10 cellular contexts compared by ENCODE assay signal in genomic region chr4:168174308-168174707, GRCh38.
"Had no signal": no experiment of that assay in that cellular context is flagged by ENCODE, and none has a peak within 500 bp of the region (broad histone marks: within the 10 kb centered on the region; RNA-seq: fewer than 3 reads in every experiment).

No MANE protein-coding gene starts in this region.

- H3K27ac Mint-ChIP-seq: HFFc6, IgD-negative memory B cell had no signal

- H3K27ac ChIP-seq: HL-60, KMS-11 had no signal

- H3K9me3 ChIP-seq: HAP-1 had no signal

- H3K4me3 Mint-ChIP-seq: HFFc6, IgD-negative memory B cell had no signal

- ATAC-seq: HCT116, HepG2 had no signal

- H3K4me3 ChIP-seq: HAP-1 had no signal

- H3K4me2 ChIP-seq: KMS-11 had no signal

- DNase-seq: GOT3, HFFc6, KBM-7 had no signal

- H3K36me3 ChIP-seq: HAP-1 had no signal

- H3K9me3 Mint-ChIP-seq: HFFc6, IgD-negative memory B cell had no signal

- FAIRE-seq: H54, HepG2 had no signal

- H3K4me1 Mint-ChIP-seq: IgD-negative memory B cell had no signal

- H3K9ac ChIP-seq: KMS-11 had no signal
